ENCODE assay signal across 18 cellular contexts in the genomic region with DNA sequence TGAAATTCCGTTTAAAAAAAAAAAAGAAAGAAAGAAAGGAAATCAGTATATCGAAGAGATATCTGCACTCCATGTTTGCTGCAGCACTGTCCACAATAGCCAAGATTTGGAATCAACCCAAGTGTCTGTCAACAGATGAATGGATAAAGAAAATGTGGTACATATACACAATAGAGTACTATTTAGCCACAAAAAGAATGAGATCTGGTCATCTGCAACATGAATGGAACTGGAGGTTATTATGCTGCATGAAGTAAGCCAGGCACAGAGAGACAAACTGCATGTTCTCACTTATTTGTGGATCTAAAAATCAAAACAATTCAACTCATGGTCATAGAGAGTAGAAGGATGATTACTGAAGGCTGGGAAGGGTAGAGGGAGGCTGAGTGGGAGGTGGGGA. TPM values are rescaled to one million over a fixed set of nuclear protein-coding genes. Genes with fewer than 3 reads are reported as not detected.
"Had no signal": no experiment of that assay in that cellular context is flagged by ENCODE, and none has a peak within 500 bp of the region (broad histone marks: within the 10 kb centered on the region; RNA-seq: fewer than 3 reads in every experiment).

No MANE protein-coding gene starts in this region.

- H3K9me3 ChIP-seq: esophagus muscularis mucosa, psoas muscle, right lobe of liver, stomach, thyroid gland had no signal

- H3K27me3 ChIP-seq: esophagus muscularis mucosa, hepatocyte, right lobe of liver, stomach, thyroid gland had no signal

- H3K4me3 ChIP-seq: esophagus muscularis mucosa, hepatocyte, psoas muscle, right lobe of liver, stomach, thyroid gland had no signal

- H3K27ac ChIP-seq: esophagus muscularis mucosa, hepatocyte, psoas muscle, right lobe of liver, stomach, thyroid gland, VCaP had no signal

- H3K4me1 ChIP-seq: esophagus muscularis mucosa, psoas muscle, right lobe of liver, stomach, thyroid gland had no signal

- DNase-seq: activated CD4-positive, alpha-beta T cell treated with anti-CD3 and anti-CD28 coated beads, Interleukin-2, amount 50 U/mL, for 4 hours; activated CD4-positive, CD25-positive, alpha-beta regulatory T cell treated with anti-CD3 and anti-CD28 coated beads, Interleukin-2, amount 50 U/mL, for 72 hours; activated gamma-delta T cell; effector memory CD4-positive, alpha-beta T cell; islet precursor cell; psoas muscle; right lobe of liver; small intestine; stimulated activated CD4-positive, alpha-beta T cell treated with anti-CD3 and anti-CD28 coated beads, Interleukin-4, amount 100 ng/mL, for 1 hour; stomach; SW 1271; T-helper 2 cell; thyroid gland had no signal

RNA-seq across cellular contexts. Expression of a gene that starts 45.9 kb away (rescaled TPM):
- total RNA-seq: hepatocyte, mononuclear cell had no signal
- polyA plus RNA-seq: hepatocyte, neural cell had no signal
